12 cellular contexts compared by ENCODE assay signal in genomic region chr14:65910108-65910507, GRCh38.
A peak's percentile ranks its signal among the peaks of the same experiment; 100 is the strongest.
DNase-seq lines count a peak whose midpoint lies in the region; ATAC-seq, FAIRE-seq and TF ChIP-seq lines count a peak whose summit lies in the region.
"Had no signal": no experiment of that assay in that cellular context is flagged by ENCODE, and none has a peak within 500 bp of the region (broad histone marks: within the 10 kb centered on the region; RNA-seq: fewer than 3 reads in every experiment).

No MANE protein-coding gene starts in this region.

- H3K36me3 ChIP-seq in GM23338 (ENCODE audit: insufficient read depth) (no peaks in the 10 kb centered on the region), neural progenitor cell (no peaks in the 10 kb centered on the region), brain microvascular endothelial cell (replicated peaks) (no peaks in the 10 kb centered on the region)

- H3K4me1 Mint-ChIP-seq in GM23338 (peaks cover 15% of the 10 kb centered on the region), WTC11 (peaks cover 13% of the 10 kb centered on the region), neural progenitor cell (peaks cover 6% of the 10 kb centered on the region)
- H3K4me1 Mint-ChIP-seq in activated naive CD4-positive, alpha-beta T cell treated with anti-CD3 and anti-CD28 coated beads for 36 hours (ENCODE audit: low read depth): peaks cover 22% of the 10 kb centered on the region
- peaks cover 25% of the 10 kb centered on the region for H3K4me1 Mint-ChIP-seq in activated naive CD8-positive, alpha-beta T cell treated with anti-CD3 and anti-CD28 coated beads for 36 hours

- H3K4me1 ChIP-seq in A549: peaks cover 10% of the 10 kb centered on the region; the same call in 2 of the 3 replicates
- no peaks in the 10 kb centered on the region for H3K4me1 ChIP-seq in GM23338 (ENCODE audit: insufficient read depth)
- no peaks in the 10 kb centered on the region for H3K4me1 ChIP-seq in neural progenitor cell

- H3K27ac ChIP-seq in A549 (no peak overlapping the region), GM23338 (ENCODE audit: low read depth) (no peak overlapping the region), neural progenitor cell (no peak overlapping the region), brain microvascular endothelial cell (no peak overlapping the region)

- H3K27ac Mint-ChIP-seq in GM23338 (no peak overlapping the region), WTC11 (no peak overlapping the region), neural progenitor cell (no peak overlapping the region)
- H3K27ac Mint-ChIP-seq in activated naive CD4-positive, alpha-beta T cell treated with anti-CD3 and anti-CD28 coated beads for 36 hours: no peak overlapping the region
- no peak overlapping the region for H3K27ac Mint-ChIP-seq in activated naive CD8-positive, alpha-beta T cell treated with anti-CD3 and anti-CD28 coated beads for 36 hours

- no peak overlapping the region for H3K9ac ChIP-seq in neural progenitor cell

- H3F3A ChIP-seq in GM23338 (replicated peaks; ENCODE audit: low read depth) (no peaks in the 10 kb centered on the region), neural progenitor cell (ENCODE audit: low read depth) (no peaks in the 10 kb centered on the region)

- peak; percentile 10 to 35 for DNase-seq in A549 (ENCODE audit: low read depth in 1 of 2, low spot score in 1 of 2)
- DNase-seq in GM23338 (ENCODE audit: low spot score): no peak
- DNase-seq in WTC11 (ENCODE audit: low spot score): no peak
- DNase-seq in foreskin melanocyte: peak; percentile 9
- no peak for DNase-seq in neural progenitor cell (ENCODE audit: low spot score)
- no peak for DNase-seq in brain microvascular endothelial cell
- no peak for DNase-seq in activated naive CD4-positive, alpha-beta T cell treated with anti-CD3 and anti-CD28 coated beads for 36 hours
- no peak for DNase-seq in activated naive CD8-positive, alpha-beta T cell treated with anti-CD3 and anti-CD28 coated beads for 36 hours
- DNase-seq: activated T-cell treated with anti-CD3 and anti-CD28 coated beads, Interleukin-2, amount 50 U/mL, for 4 hours; NCI-H1436; SW 1271 had no signal

- ATAC-seq in A549 (peak; percentile 83 to 85), GM23338 (no peak), WTC11 (peak; percentile 28; the same call in 1 of the 2 replicates)
- ATAC-seq: activated T-cell treated with anti-CD3 and anti-CD28 coated beads, Interleukin-2, amount 50 U/mL, for 4 hours had no signal

- H3K36me3 Mint-ChIP-seq in GM23338 (ENCODE audit: low read depth) (no peaks in the 10 kb centered on the region), WTC11 (no peaks in the 10 kb centered on the region), neural progenitor cell (no peaks in the 10 kb centered on the region)
- no peaks in the 10 kb centered on the region for H3K36me3 Mint-ChIP-seq in activated naive CD4-positive, alpha-beta T cell treated with anti-CD3 and anti-CD28 coated beads for 36 hours (ENCODE audit: low read depth)
- no peaks in the 10 kb centered on the region for H3K36me3 Mint-ChIP-seq in activated naive CD8-positive, alpha-beta T cell treated with anti-CD3 and anti-CD28 coated beads for 36 hours

- TF ChIP-seq POLR2A in A549 (IDR thresholded peaks at IDR 0.05; ENCODE audit: low read length): no peak

- H4K20me1 ChIP-seq in GM23338 (replicated peaks; ENCODE audit: insufficient read depth) (no peaks in the 10 kb centered on the region), neural progenitor cell (ENCODE audit: low read depth) (no peaks in the 10 kb centered on the region)

- H3K9me3 Mint-ChIP-seq in GM23338: no peaks in the 10 kb centered on the region
- H3K9me3 Mint-ChIP-seq in WTC11: no peaks in the 10 kb centered on the region
- H3K9me3 Mint-ChIP-seq in neural progenitor cell: no peaks in the 10 kb centered on the region
- no peaks in the 10 kb centered on the region for H3K9me3 Mint-ChIP-seq in activated naive CD4-positive, alpha-beta T cell treated with anti-CD3 and anti-CD28 coated beads for 36 hours
- H3K9me3 Mint-ChIP-seq in activated naive CD8-positive, alpha-beta T cell treated with anti-CD3 and anti-CD28 coated beads for 36 hours: peaks cover 5% of the 10 kb centered on the region
- H3K9me3 Mint-ChIP-seq: activated T-cell treated with anti-CD3 and anti-CD28 coated beads, Interleukin-2, amount 50 U/mL, for 4 hours had no signal

- CTCF ChIA-PET in A549 (lab: Yijun Ruan, JAX) (no interaction called here), WTC11 (lab: Charles Lee) (interaction anchor here (1.0 kb wide), 2 partner anchors 51 to 86 kb away, joined by 3 read pairs; no protein-coding TSS in a partner anchor)
- CTCF ChIA-PET in activated naive CD4-positive, alpha-beta T cell treated with anti-CD3 and anti-CD28 coated beads for 36 hours (lab: Charles Lee): no interaction called here

- H3K27me3 ChIP-seq in GM23338 (ENCODE audit: insufficient read depth) (no peaks in the 10 kb centered on the region), neural progenitor cell (no peaks in the 10 kb centered on the region), brain microvascular endothelial cell (replicated peaks) (no peaks in the 10 kb centered on the region)

- H3K27me3 Mint-ChIP-seq in GM23338 (ENCODE audit: insufficient read depth, low read depth, poor library complexity) (peaks cover 8% of the 10 kb centered on the region), WTC11 (ENCODE audit: low read depth) (no peaks in the 10 kb centered on the region), neural progenitor cell (ENCODE audit: insufficient read depth, low read depth) (no peaks in the 10 kb centered on the region)
- H3K27me3 Mint-ChIP-seq in activated naive CD4-positive, alpha-beta T cell treated with anti-CD3 and anti-CD28 coated beads for 36 hours (ENCODE audit: low read depth): no peaks in the 10 kb centered on the region
- H3K27me3 Mint-ChIP-seq in activated naive CD8-positive, alpha-beta T cell treated with anti-CD3 and anti-CD28 coated beads for 36 hours: no peaks in the 10 kb centered on the region

- H3K9me3 ChIP-seq in A549 (no peaks in the 10 kb centered on the region), neural progenitor cell (ENCODE audit: low read depth) (no peaks in the 10 kb centered on the region)

- in situ Hi-C loops in brain microvascular endothelial cell (cut with HindIII; ENCODE audit: low pct_ligation_motif_present, low sequenced_read_pairs): no loop called here

- POLR2A ChIA-PET in A549 (lab: Yijun Ruan, JAX): no interaction called here
- POLR2A ChIA-PET in WTC11 (lab: Charles Lee): no interaction called here

- peak overlapping the region; percentile 56; the same call in 1 of the 2 replicates for H2AFZ ChIP-seq in GM23338
- no peak overlapping the region for H2AFZ ChIP-seq in neural progenitor cell (replicated peaks)

- WGBS in A549 (ENCODE audit: missing lambda C conversion rate): 8% methylated on average over 2 of the region's 2 CpGs

- intact Hi-C loops in activated naive CD4-positive, alpha-beta T cell treated with anti-CD3 and anti-CD28 coated beads for 36 hours (cut with micrococcal nuclease): no loop called here

- no peak overlapping the region for H3K4me3 ChIP-seq in A549
- H3K4me3 ChIP-seq in GM23338: no peak overlapping the region
- no peak overlapping the region for H3K4me3 ChIP-seq in neural progenitor cell
- no peak overlapping the region for H3K4me3 ChIP-seq in brain microvascular endothelial cell (ENCODE audit: low read depth, low read length)

- no peak for FAIRE-seq in A549 (lab: Jason Lieb, UNC)
- FAIRE-seq: endothelial cell of umbilical vein had no signal

- no peaks in the 10 kb centered on the region for H3K9me2 ChIP-seq in GM23338 (ENCODE audit: insufficient read depth)

- no peak for TF ChIP-seq EP300 in A549 (IDR thresholded peaks at IDR 0.05)

- TF ChIP-seq CTCF in A549 (IDR thresholded peaks at IDR 0.05) (no peak), GM23338 (conservative IDR thresholded peaks at IDR 0.05; ENCODE audit: low read depth in 2 of 2) (no peak), WTC11 (IDR thresholded peaks at IDR 0.05) (no peak), neural progenitor cell (IDR thresholded peaks at IDR 0.05) (no peak), brain microvascular endothelial cell (IDR thresholded peaks at IDR 0.05; ENCODE audit: low read depth, low read length, missing control alignments) (no peak)

- no peak overlapping the region for H3K4me3 Mint-ChIP-seq in GM23338
- no peak overlapping the region for H3K4me3 Mint-ChIP-seq in WTC11
- H3K4me3 Mint-ChIP-seq in neural progenitor cell: no peak overlapping the region
- no peak overlapping the region for H3K4me3 Mint-ChIP-seq in activated naive CD4-positive, alpha-beta T cell treated with anti-CD3 and anti-CD28 coated beads for 36 hours
- no peak overlapping the region for H3K4me3 Mint-ChIP-seq in activated naive CD8-positive, alpha-beta T cell treated with anti-CD3 and anti-CD28 coated beads for 36 hours
- H3K4me3 Mint-ChIP-seq: activated T-cell treated with anti-CD3 and anti-CD28 coated beads, Interleukin-2, amount 50 U/mL, for 4 hours had no signal

- H3K4me2 ChIP-seq in A549 (peak overlapping the region; percentile 4; the same call in 1 of the 3 replicates), GM23338 (no peak overlapping the region), neural progenitor cell (no peak overlapping the region)

- H3K79me2 ChIP-seq in GM23338 (replicated peaks; ENCODE audit: insufficient read depth): no peaks in the 10 kb centered on the region
- no peaks in the 10 kb centered on the region for H3K79me2 ChIP-seq in neural progenitor cell (ENCODE audit: low read depth)

- no peak for TF ChIP-seq RAD21 in A549 (conservative IDR thresholded peaks at IDR 0.05 in 1 of 2, IDR thresholded peaks at IDR 0.05 in 1 of 2)

TF ChIP-seq in A549, 52 proteins besides CTCF, POLR2A, EP300 and RAD21 (continues in another document):
- TF ChIP-seq MYC (IDR thresholded peaks at IDR 0.05; ENCODE audit: borderline replicate concordance, low read length) (no peak), MAX (IDR thresholded peaks at IDR 0.05) (no peak), MAFK (IDR thresholded peaks at IDR 0.05; ENCODE audit: partially characterized antibody) (no peak)

TF ChIP-seq in WTC11, 78 proteins besides CTCF, POLR2A, EP300 and RAD21 (continues in another document):
- no peak for TF ChIP-seq TEAD1 (CRISPR knock-in tag; IDR thresholded peaks at IDR 0.05)
- TF ChIP-seq, protein P1, sequence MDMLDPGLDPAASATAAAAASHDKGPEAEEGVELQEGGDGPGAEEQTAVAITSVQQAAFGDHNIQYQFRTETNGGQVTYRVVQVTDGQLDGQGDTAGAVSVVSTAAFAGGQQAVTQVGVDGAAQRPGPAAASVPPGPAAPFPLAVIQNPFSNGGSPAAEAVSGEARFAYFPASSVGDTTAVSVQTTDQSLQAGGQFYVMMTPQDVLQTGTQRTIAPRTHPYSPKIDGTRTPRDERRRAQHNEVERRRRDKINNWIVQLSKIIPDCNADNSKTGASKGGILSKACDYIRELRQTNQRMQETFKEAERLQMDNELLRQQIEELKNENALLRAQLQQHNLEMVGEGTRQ (CRISPR knock-in tag; IDR thresholded peaks at IDR 0.05): no peak

Comparison
In these comparisons a context has a peak if more than half of its experiments do, and no peak if none do; other contexts are left out.
1. DNase-seq: peak in A549 (2 of 2) and foreskin melanocyte (single experiment); none in GM23338 (single experiment), WTC11 (single experiment), neural progenitor cell (single experiment), brain microvascular endothelial cell (single experiment), activated naive CD4-positive, alpha-beta T cell treated with anti-CD3 and anti-CD28 coated beads for 36 hours (single experiment) and activated naive CD8-positive, alpha-beta T cell treated with anti-CD3 and anti-CD28 coated beads for 36 hours (single experiment).